ENCODE assay signal across 21 cellular contexts in genomic region chr11:453564-453963, GRCh38. TPM values are rescaled to one million over a fixed set of nuclear protein-coding genes. Genes with fewer than 3 reads are reported as not detected.
A peak's percentile ranks its signal among the peaks of the same experiment; 100 is the strongest.
DNase-seq lines count a peak whose midpoint lies in the region; ATAC-seq, FAIRE-seq and TF ChIP-seq lines count a peak whose summit lies in the region.
"Had no signal": no experiment of that assay in that cellular context is flagged by ENCODE, and none has a peak within 500 bp of the region (broad histone marks: within the 10 kb centered on the region; RNA-seq: fewer than 3 reads in every experiment).

No MANE protein-coding gene starts in this region.

- peaks cover 66% of the 10 kb centered on the region for H3K36me3 ChIP-seq in K562 (ENCODE audit: control insufficient read depth, insufficient read depth, low read length)
- no peaks in the 10 kb centered on the region for H3K36me3 ChIP-seq in Karpas-422 (ENCODE audit: insufficient read depth, low read length)

- FAIRE-seq in K562 (lab: Jason Lieb, UNC), result no peak
- FAIRE-seq: D721Med, G401.6, GM12891 had no signal

- H3K36me3 Mint-ChIP-seq in neural crest cell (ENCODE audit: low read depth), result no peaks in the 10 kb centered on the region

- intact Hi-C loops in left ventricle myocardium superior (cut with micrococcal nuclease), result no loop called here
- intact Hi-C loops in cardiac septum (cut with DNase I), result no loop called here
- intact Hi-C loops in K562 (cut with micrococcal nuclease), result no loop called here

- H2AFZ ChIP-seq in K562 (ENCODE audit: low read depth, low read length), result no peak overlapping the region
- no peak overlapping the region for H2AFZ ChIP-seq in Karpas-422 (ENCODE audit: low read length)

- peak overlapping the region; percentile 64 for H3K4me3 Mint-ChIP-seq in neural crest cell
- H3K4me3 Mint-ChIP-seq: CD8-positive, alpha-beta T cell had no signal

- H3K4me1 Mint-ChIP-seq in neural crest cell, result peaks cover 18% of the 10 kb centered on the region

- no peaks in the 10 kb centered on the region for H3K27me3 ChIP-seq in K562 (ENCODE audit: control insufficient read depth in 2 of 2, insufficient read depth in 2 of 2, low read length in 2 of 2)
- H3K27me3 ChIP-seq in Karpas-422 (ENCODE audit: low read length), result no peaks in the 10 kb centered on the region

- peak; percentile 47 for DNase-seq in left ventricle myocardium superior
- no peak for DNase-seq in cardiac septum (ENCODE audit: low spot score)
- DNase-seq in K562 (ENCODE audit: extremely low read depth in 1 of 4, low spot score in 3 of 4), result no peak
- no peak for DNase-seq in neural crest cell (ENCODE audit: low read depth, low spot score)
- no peak for DNase-seq in NCI-H526 (lab: John Stamatoyannopoulos, UW)
- no peak for DNase-seq in NCI-H1092 treated with DMSO at 0.1 percent for 48 hours (lab: John Stamatoyannopoulos, UW)
- no peak for DNase-seq in Karpas-422
- DNase-seq: ACHN; CD8-positive, alpha-beta T cell; COR-L47; DMS153; DMS79 treated with DMSO at 0.1 percent for 48 hours; EL; GOT3; H9 had no signal

- ATAC-seq in left ventricle myocardium superior (no peak), K562 (no peak)
- ATAC-seq: CD8-positive, alpha-beta T cell had no signal

- no peak overlapping the region for H3K4me2 ChIP-seq in K562 (ENCODE audit: insufficient read depth, low read length)
- H3K4me2 ChIP-seq in Karpas-422 (ENCODE audit: low read depth, low read length, poor library complexity, severe bottlenecking), result no peak overlapping the region

- POLR2A ChIA-PET in K562 (lab: Yijun Ruan, JAX), result interaction anchor here (0.6 to 1.2 kb wide), 3 partner anchors 13 to 66 kb away, joined by 3 read pairs; no protein-coding TSS in a partner anchor

- no TSS peak for BruUV-seq in K562 (replicated peaks; lab: Mats Ljungman, UMichigan)

- TF ChIP-seq EP300 in K562 (IDR thresholded peaks at IDR 0.05; ENCODE audit: low read length), result no peak

- H3K9ac ChIP-seq in K562 (ENCODE audit: insufficient read depth in 1 of 2, low read depth in 2 of 2, low read length in 2 of 2) (peak overlapping the region in 1 of 2 experiments; percentile 12; a peak in 1 of 4 replicates), Karpas-422 (ENCODE audit: low read length) (no peak overlapping the region)

- H3K27ac ChIP-seq in K562 (ENCODE audit: extremely low read depth, low read depth, low read length), result no peak overlapping the region
- H3K27ac ChIP-seq in Karpas-422 (ENCODE audit: low read length), result no peak overlapping the region
- H3K27ac ChIP-seq: C4-2B had no signal

- H4K20me1 ChIP-seq in K562 (replicated peaks; ENCODE audit: control insufficient read depth, insufficient read depth, low read length), result no peaks in the 10 kb centered on the region
- peaks cover 6% of the 10 kb centered on the region; the same call in 1 of the 2 replicates for H4K20me1 ChIP-seq in Karpas-422 (ENCODE audit: insufficient read depth, low read depth, low read length)

- TF ChIP-seq CTCF in K562 (IDR thresholded peaks at IDR 0.05 in 2 of 3, conservative IDR thresholded peaks at IDR 0.05 in 1 of 3; ENCODE audit: insufficient read depth in 2 of 3, low read depth in 1 of 3, low read length in 3 of 3) (no peak), neural crest cell (conservative IDR thresholded peaks at IDR 0.05) (no peak)

- H3K27me3 Mint-ChIP-seq in neural crest cell (ENCODE audit: low read depth), result no peaks in the 10 kb centered on the region
- H3K27me3 Mint-ChIP-seq: B cell had no signal

- H3K9me3 Mint-ChIP-seq in neural crest cell, result no peaks in the 10 kb centered on the region
- H3K9me3 Mint-ChIP-seq: CD8-positive, alpha-beta T cell had no signal

- WGBS in K562 (ENCODE audit: insufficient coverage, low coverage, missing lambda C conversion rate), result 94% methylated on average over 7 of the region's 13 CpGs

- no peaks in the 10 kb centered on the region for H3K9me2 ChIP-seq in Karpas-422 (replicated peaks; ENCODE audit: insufficient read depth, low read length)

- H3K79me2 ChIP-seq in K562 (ENCODE audit: control insufficient read depth, insufficient read depth, low read length) (peaks cover 94% of the 10 kb centered on the region), Karpas-422 (ENCODE audit: low read length) (peaks cover 32% of the 10 kb centered on the region)

- TF ChIP-seq POLR2A in K562 (conservative IDR thresholded peaks at IDR 0.05), result no peak

- H3K9me1 ChIP-seq in K562 (ENCODE audit: control insufficient read depth, insufficient read depth, low read length), result no peaks in the 10 kb centered on the region

- H3K4me1 ChIP-seq in K562 (replicated peaks in 1 of 2; ENCODE audit: control insufficient read depth in 2 of 2, insufficient read depth in 2 of 2, low read length in 2 of 2), result peaks cover 19 to 60% of the 10 kb centered on the region in 2 experiments; a peak in 4 of 5 replicates
- H3K4me1 ChIP-seq in Karpas-422 (ENCODE audit: low read length), result peaks cover 29% of the 10 kb centered on the region

- no peak for TF ChIP-seq RAD21 in K562 (CRISPR knock-in tag; conservative IDR thresholded peaks at IDR 0.05 in 1 of 2, IDR thresholded peaks at IDR 0.05 in 1 of 2)

- no peak overlapping the region for H3K4me3 ChIP-seq in K562
- no peak overlapping the region for H3K4me3 ChIP-seq in Karpas-422 (ENCODE audit: low read length)

- CTCF ChIA-PET in K562 (lab: Yijun Ruan, JAX; ENCODE audit: low intra/inter-chr PET ratio), result no interaction called here

- H3K27ac Mint-ChIP-seq in neural crest cell (ENCODE audit: unreplicated experiment), result no peak overlapping the region
- H3K27ac Mint-ChIP-seq: B cell had no signal

- in situ Hi-C loops in K562 (cut with MboI), result loop anchor here (5.0 kb wide), 1 partner anchor 49 kb away; no protein-coding TSS in a partner anchor

- H3K9me3 ChIP-seq in K562 (replicated peaks; ENCODE audit: control insufficient read depth, insufficient read depth, low read depth, low read length) (no peaks in the 10 kb centered on the region), Karpas-422 (ENCODE audit: low read length) (no peaks in the 10 kb centered on the region)

RNA-seq across cellular contexts. Expression of gene PTDSS2, which starts 3.5 kb away (rescaled TPM):
- 31.8 TPM for total RNA-seq in left ventricle myocardium superior
- 24.9 TPM for total RNA-seq in cardiac septum
- 105 and 295 TPM in 2 replicates for total RNA-seq in K562 (2011; cell fraction: chromatin; rRNA removed; ENCODE audit: low replicate concordance)
- 221 and 222 TPM in 2 replicates for total RNA-seq in K562 (2011; cell fraction: nucleolus; rRNA removed)
- 123 and 136 TPM in 2 replicates for total RNA-seq in K562 (2011; cell fraction: nucleoplasm; rRNA removed)
- total RNA-seq in K562 (2014; rRNA removed), result 42.4 and 61.4 TPM in 2 replicates
- 7.7 and 10.3 TPM in 2 replicates for total RNA-seq in K562 (2014; rRNA removed; fragmentation: Illumina TruSeq; extraction: Trizol)
- total RNA-seq in K562 (2015; rRNA removed; fragmentation: Illumina TruSeq; extraction: Trizol), result 17.2 and 19.2 TPM in 2 replicates
- 51.4 and 53.9 TPM in 2 replicates for total RNA-seq in K562 (2021)
- polyA plus RNA-seq in K562 (2011; rRNA removed), result 22.4 and 36.2 TPM in 2 replicates
- polyA plus RNA-seq in K562 (2011; cell fraction: cytosol; rRNA removed), result 31.4 and 55.2 TPM in 2 replicates
- 204 and 221 TPM in 2 replicates for polyA plus RNA-seq in K562 (2011; cell fraction: nucleus; rRNA removed)
- polyA plus RNA-seq in K562 (2012), result 33.8 and 52.0 TPM in 2 replicates
- polyA plus RNA-seq in K562 (2014; fragmentation: Illumina TruSeq; extraction: Trizol), result 16.9 and 25.2 TPM in 2 replicates
- polyA plus RNA-seq in K562 (2014; fragmentation: Nextera tagmentation; extraction: Ambion mirVana), result 1 to 10 TPM in 1 of 2 experiments, under 1 TPM in 1; 0.45 to 1.1 TPM
- 36.8 and 38.3 TPM in 2 replicates for polyA plus RNA-seq in K562 (2014; rRNA removed)
- polyA minus RNA-seq in K562 (2011; rRNA and poly(A)+ RNA removed), result 21.0 and 25.3 TPM in 2 replicates
- polyA minus RNA-seq in K562 (2011; cell fraction: cytosol; rRNA and poly(A)+ RNA removed), result 26.6 and 30.7 TPM in 2 replicates
- polyA minus RNA-seq in K562 (2011; cell fraction: nucleus; rRNA and poly(A)+ RNA removed), result 37.0 and 51.1 TPM in 2 replicates
- total RNA-seq in neural crest cell, result 51.2 and 52.4 TPM in 2 replicates
- 13.5 and 25.4 TPM in 2 replicates for total RNA-seq in Karpas-422 (2014; rRNA removed; shearing (Covaris generic); ENCODE audit: low replicate concordance)

RNA-seq across cellular contexts. Expression of gene ANO9, which starts 11.8 kb away (rescaled TPM):
- total RNA-seq in left ventricle myocardium superior (1.3 TPM), cardiac septum (0.38 TPM), K562 (2014; rRNA removed) (4.9 and 5.1 TPM in 2 replicates), K562 (2014; rRNA removed; fragmentation: Illumina TruSeq; extraction: Trizol) (1.0 and 1.1 TPM in 2 replicates), K562 (2015; rRNA removed; fragmentation: Illumina TruSeq; extraction: Trizol) (3.8 TPM in 2 replicates), K562 (2021) (9.3 and 14.5 TPM in 2 replicates), neural crest cell (not detected in 2 replicates)
- total RNA-seq in K562 (2011; cell fraction: chromatin; rRNA removed; ENCODE audit: low replicate concordance), result 28.4 and 83.6 TPM in 2 replicates
- 54.4 and 56.8 TPM in 2 replicates for total RNA-seq in K562 (2011; cell fraction: nucleolus; rRNA removed)
- 33.9 and 40.5 TPM in 2 replicates for total RNA-seq in K562 (2011; cell fraction: nucleoplasm; rRNA removed)
- polyA plus RNA-seq in K562 (2011; rRNA removed) (5.4 and 19.1 TPM in 2 replicates), K562 (2014; fragmentation: Illumina TruSeq; extraction: Trizol) (4.5 and 5.5 TPM in 2 replicates), K562 (2014; fragmentation: Nextera tagmentation; extraction: Ambion mirVana) (under 1 TPM; 0.20 to 0.27 TPM), K562 (2014; rRNA removed) (10.7 and 10.8 TPM in 2 replicates)
- 4.1 and 4.3 TPM in 2 replicates for polyA plus RNA-seq in K562 (2011; cell fraction: cytosol; rRNA removed)
- 179 and 200 TPM in 2 replicates for polyA plus RNA-seq in K562 (2011; cell fraction: nucleus; rRNA removed)
- polyA plus RNA-seq in K562 (2012), result 11.4 and 33.5 TPM in 2 replicates
- polyA minus RNA-seq in K562 (2011; rRNA and poly(A)+ RNA removed), result 1.3 and 1.4 TPM in 2 replicates
- 2.9 and 3.2 TPM in 2 replicates for polyA minus RNA-seq in K562 (2011; cell fraction: cytosol; rRNA and poly(A)+ RNA removed)
- 19.4 and 27.1 TPM in 2 replicates for polyA minus RNA-seq in K562 (2011; cell fraction: nucleus; rRNA and poly(A)+ RNA removed)
- 1.4 and 2.2 TPM in 2 replicates for total RNA-seq in Karpas-422 (2014; rRNA removed; shearing (Covaris generic); ENCODE audit: low replicate concordance)
- total RNA-seq: A172 had no signal

RNA-seq across cellular contexts. Expression of gene SIGIRR, which starts 38.8 kb away (rescaled TPM):
- total RNA-seq in left ventricle myocardium superior (47.5 TPM), cardiac septum (33.3 TPM), K562 (2014; rRNA removed) (109 and 114 TPM in 2 replicates), K562 (2014; rRNA removed; fragmentation: Illumina TruSeq; extraction: Trizol) (6.0 and 7.2 TPM in 2 replicates), K562 (2015; rRNA removed; fragmentation: Illumina TruSeq; extraction: Trizol) (50.6 and 51.6 TPM in 2 replicates), K562 (2021) (83.1 and 93.8 TPM in 2 replicates), neural crest cell (14.5 and 15.9 TPM in 2 replicates)
- total RNA-seq in K562 (2011; cell fraction: chromatin; rRNA removed; ENCODE audit: low replicate concordance), result 8.7 and 27.6 TPM in 2 replicates
- total RNA-seq in K562 (2011; cell fraction: nucleolus; rRNA removed), result 50.7 and 50.9 TPM in 2 replicates
- total RNA-seq in K562 (2011; cell fraction: nucleoplasm; rRNA removed), result 15.8 and 24.1 TPM in 2 replicates
- polyA plus RNA-seq in K562 (2011; rRNA removed) (22.5 and 25.0 TPM in 2 replicates), K562 (2014; fragmentation: Illumina TruSeq; extraction: Trizol) (14.8 and 46.2 TPM in 2 replicates), K562 (2014; fragmentation: Nextera tagmentation; extraction: Ambion mirVana) (10 to 100 TPM in 1 of 2 experiments, 1 to 10 TPM in 1; 6.3 to 13.3 TPM), K562 (2014; rRNA removed) (92.4 and 133 TPM in 2 replicates)
- 41.4 and 135 TPM in 2 replicates for polyA plus RNA-seq in K562 (2011; cell fraction: cytosol; rRNA removed)
- polyA plus RNA-seq in K562 (2011; cell fraction: nucleus; rRNA removed), result 81.1 and 118 TPM in 2 replicates
- 55.3 and 81.1 TPM in 2 replicates for polyA plus RNA-seq in K562 (2012)
- 1.1 and 2.3 TPM in 2 replicates for polyA minus RNA-seq in K562 (2011; rRNA and poly(A)+ RNA removed)
- 12.4 and 13.7 TPM in 2 replicates for polyA minus RNA-seq in K562 (2011; cell fraction: cytosol; rRNA and poly(A)+ RNA removed)
- 11.0 and 11.7 TPM in 2 replicates for polyA minus RNA-seq in K562 (2011; cell fraction: nucleus; rRNA and poly(A)+ RNA removed)
- 28.9 and 34.6 TPM in 2 replicates for total RNA-seq in Karpas-422 (2014; rRNA removed; shearing (Covaris generic); ENCODE audit: low replicate concordance)

RNA-seq across cellular contexts. Expression of gene RNH1, which starts 53.5 kb away (rescaled TPM):
- total RNA-seq in left ventricle myocardium superior (171 TPM), cardiac septum (158 TPM), K562 (2014; rRNA removed) (159 and 178 TPM in 2 replicates), K562 (2014; rRNA removed; fragmentation: Illumina TruSeq; extraction: Trizol) (12.9 and 20.3 TPM in 2 replicates), K562 (2015; rRNA removed; fragmentation: Illumina TruSeq; extraction: Trizol) (97.2 and 102 TPM in 2 replicates), K562 (2021) (160 and 164 TPM in 2 replicates), neural crest cell (69.2 and 71.1 TPM in 2 replicates)
- 70.8 and 222 TPM in 2 replicates for total RNA-seq in K562 (2011; cell fraction: chromatin; rRNA removed; ENCODE audit: low replicate concordance)
- 197 and 200 TPM in 2 replicates for total RNA-seq in K562 (2011; cell fraction: nucleolus; rRNA removed)
- 94.3 and 102 TPM in 2 replicates for total RNA-seq in K562 (2011; cell fraction: nucleoplasm; rRNA removed)
- polyA plus RNA-seq in K562 (2011; rRNA removed) (38.5 and 71.1 TPM in 2 replicates), K562 (2014; fragmentation: Illumina TruSeq; extraction: Trizol) (44.3 and 107 TPM in 2 replicates), K562 (2014; fragmentation: Nextera tagmentation; extraction: Ambion mirVana) (10 to 100 TPM in 1 of 2 experiments, 1 to 10 TPM in 1; 2.5 to 11.8 TPM), K562 (2014; rRNA removed) (104 and 114 TPM in 2 replicates)
- polyA plus RNA-seq in K562 (2011; cell fraction: cytosol; rRNA removed), result 53.4 and 159 TPM in 2 replicates
- polyA plus RNA-seq in K562 (2011; cell fraction: nucleus; rRNA removed), result 178 and 263 TPM in 2 replicates
- polyA plus RNA-seq in K562 (2012), result 144 and 249 TPM in 2 replicates
- 18.1 and 34.7 TPM in 2 replicates for polyA minus RNA-seq in K562 (2011; rRNA and poly(A)+ RNA removed)
- polyA minus RNA-seq in K562 (2011; cell fraction: cytosol; rRNA and poly(A)+ RNA removed), result 72.0 and 82.7 TPM in 2 replicates
- polyA minus RNA-seq in K562 (2011; cell fraction: nucleus; rRNA and poly(A)+ RNA removed), result 72.2 and 76.6 TPM in 2 replicates
- 59.4 and 107 TPM in 2 replicates for total RNA-seq in Karpas-422 (2014; rRNA removed; shearing (Covaris generic); ENCODE audit: low replicate concordance)

RNA-seq across cellular contexts. Expression of gene PKP3, which starts 59.6 kb away (rescaled TPM):
- total RNA-seq in left ventricle myocardium superior (0.84 TPM), cardiac septum (0.83 TPM), K562 (2014; rRNA removed) (99.7 and 122 TPM in 2 replicates), K562 (2014; rRNA removed; fragmentation: Illumina TruSeq; extraction: Trizol) (11.2 and 14.9 TPM in 2 replicates), K562 (2015; rRNA removed; fragmentation: Illumina TruSeq; extraction: Trizol) (30.7 and 36.6 TPM in 2 replicates), K562 (2021) (102 and 110 TPM in 2 replicates), neural crest cell (0.42 and 1.7 TPM in 2 replicates)
- total RNA-seq in K562 (2011; cell fraction: chromatin; rRNA removed; ENCODE audit: low replicate concordance), result 29.8 and 101 TPM in 2 replicates
- 77.2 and 90.9 TPM in 2 replicates for total RNA-seq in K562 (2011; cell fraction: nucleolus; rRNA removed)
- total RNA-seq in K562 (2011; cell fraction: nucleoplasm; rRNA removed), result 38.5 and 42.2 TPM in 2 replicates
- polyA plus RNA-seq in K562 (2011; rRNA removed) (45.4 and 47.8 TPM in 2 replicates), K562 (2014; fragmentation: Illumina TruSeq; extraction: Trizol) (26.9 and 39.7 TPM in 2 replicates), K562 (2014; fragmentation: Nextera tagmentation; extraction: Ambion mirVana) (under 1 TPM; 0.11 to 0.45 TPM), K562 (2014; rRNA removed) (73.9 and 78.9 TPM in 2 replicates)
- polyA plus RNA-seq in K562 (2011; cell fraction: cytosol; rRNA removed), result 40.1 and 126 TPM in 2 replicates
- 77.2 and 108 TPM in 2 replicates for polyA plus RNA-seq in K562 (2011; cell fraction: nucleus; rRNA removed)
- polyA plus RNA-seq in K562 (2012), result 49.0 and 59.2 TPM in 2 replicates
- 8.3 and 21.7 TPM in 2 replicates for polyA minus RNA-seq in K562 (2011; rRNA and poly(A)+ RNA removed)
- 71.3 and 72.2 TPM in 2 replicates for polyA minus RNA-seq in K562 (2011; cell fraction: cytosol; rRNA and poly(A)+ RNA removed)
- 28.1 and 30.5 TPM in 2 replicates for polyA minus RNA-seq in K562 (2011; cell fraction: nucleus; rRNA and poly(A)+ RNA removed)
- total RNA-seq in Karpas-422 (2014; rRNA removed; shearing (Covaris generic); ENCODE audit: low replicate concordance), result 0.76 TPM in 1 of 2 replicates, not detected in the other
- total RNA-seq: B cell had no signal
